In the genomic region with DNA sequence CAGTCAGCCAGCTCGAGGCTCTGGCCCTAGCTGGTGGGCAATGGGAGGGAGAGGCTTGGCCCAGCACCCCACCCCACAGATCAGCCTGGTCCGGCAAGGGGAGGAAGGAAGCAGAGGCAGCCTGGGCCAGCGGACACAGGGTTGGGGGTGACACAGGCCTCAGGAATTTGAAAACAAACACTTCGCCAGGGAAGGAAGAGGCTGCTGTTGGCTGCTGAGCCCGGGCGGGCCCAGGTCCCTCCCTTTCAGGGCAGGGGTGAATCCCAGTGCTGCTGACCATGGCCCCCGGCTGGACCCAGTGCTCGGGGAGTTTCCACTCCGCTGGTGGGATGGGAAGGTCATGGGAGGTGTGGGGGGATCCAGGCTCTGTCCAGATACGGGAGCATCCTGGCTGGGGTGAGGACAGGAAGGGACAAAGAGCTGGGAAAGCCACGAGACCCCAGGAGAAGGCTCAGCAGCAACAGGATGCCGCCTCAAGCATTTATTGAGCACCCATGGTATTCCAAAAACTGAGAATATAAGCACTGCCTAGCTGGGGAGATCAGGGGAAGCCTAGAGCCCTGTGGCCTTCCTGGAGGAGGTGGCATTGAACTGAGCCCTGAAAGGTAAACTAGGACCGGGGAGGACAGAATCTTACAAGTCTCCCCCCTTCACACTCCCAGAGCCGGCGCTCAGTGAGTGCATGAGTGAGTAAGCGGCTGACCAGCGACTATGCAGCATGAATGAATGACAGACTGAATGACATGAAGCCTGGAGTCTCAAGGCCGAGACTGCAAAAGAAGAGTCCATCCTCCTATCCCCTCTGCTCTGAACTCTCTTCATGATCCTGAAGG, we compare ENCODE assay signal across 8 cellular contexts. TPM values are rescaled to one million over a fixed set of nuclear protein-coding genes. Genes with fewer than 3 reads are reported as not detected.
DNase-seq lines count a peak whose midpoint lies in the region; ATAC-seq and TF ChIP-seq lines count a peak whose summit lies in the region.

No MANE protein-coding gene starts in this region.

- peak overlapping the region; percentile 33 for H3K27ac ChIP-seq in ectodermal cell (ENCODE audit: insufficient read depth, low read depth, low read length, poor library complexity, severe bottlenecking)
- H3K27ac ChIP-seq in lung (ENCODE audit: low read depth in 1 of 2, low read length in 1 of 2) = peak overlapping the region; percentile 86 to 94
- H3K27ac ChIP-seq in urinary bladder (ENCODE audit: low read depth) = peak overlapping the region; percentile 87
- no peak overlapping the region for H3K27ac ChIP-seq in CD4-positive, alpha-beta T cell (ENCODE audit: low read depth, low read length)

- in situ Hi-C loops in GM13977 (cut with MboI; ENCODE audit: low pct_unique_long_range_greater_than_20kb, low sequenced_read_pairs, unreplicated experiment) = loop anchor here (25.0 kb wide), 1 partner anchor 395 kb away; no protein-coding TSS in a partner anchor

- ATAC-seq in lung (ENCODE audit: insufficient read depth, low FRiP score) = peak; percentile 86
- no peak for ATAC-seq in CD4-positive, alpha-beta T cell (ENCODE audit: poor library complexity)

- H3K4me1 Mint-ChIP-seq in CD4-positive, alpha-beta T cell (ENCODE audit: low read depth) = no peaks in the 10 kb centered on the region

- H3K9me3 Mint-ChIP-seq in CD4-positive, alpha-beta T cell = no peaks in the 10 kb centered on the region

- DNase-seq in LoVo (ENCODE audit: low spot score) = peak; percentile 90
- DNase-seq in lung (ENCODE audit: low spot score) = peak; percentile 87
- no peak for DNase-seq in NCI-H2081 treated with DMSO at 0.1 percent for 48 hours (lab: John Stamatoyannopoulos, UW)
- DNase-seq in CD4-positive, alpha-beta T cell = no peak
- DNase-seq in GM13977 (ENCODE audit: low spot score) = no peak
- DNase-seq in activated naive CD4-positive, alpha-beta T cell treated with Interleukin-2 at 50 U/mL for 16 hours = no peak

- WGBS in ectodermal cell, 2 experiments = 63% methylated on average over 18 of the region's 18 CpGs
- 40 to 67% methylated on average over 17 to 18 of the region's 18 CpGs for WGBS in lung, 2 donors
- WGBS in urinary bladder = 39% methylated on average over 18 of the region's 18 CpGs

- H3K4me3 Mint-ChIP-seq in CD4-positive, alpha-beta T cell = no peak overlapping the region

- no peaks in the 10 kb centered on the region for H3K36me3 Mint-ChIP-seq in CD4-positive, alpha-beta T cell (ENCODE audit: low read depth)

- POLR2A ChIA-PET in CD4-positive, alpha-beta T cell (lab: Charles Lee) = no interaction called here

- CTCF ChIA-PET in CD4-positive, alpha-beta T cell (lab: Charles Lee) = interaction anchor here (1.2 kb wide), 1 partner anchor 103 kb away, joined by 4 read pairs; no protein-coding TSS in a partner anchor

- H3K4me1 ChIP-seq in ectodermal cell (ENCODE audit: control insufficient read depth, insufficient read depth, low read length) (peaks cover 4% of the 10 kb centered on the region), lung (ENCODE audit: control insufficient read depth in 2 of 2, insufficient read depth in 2 of 2, low read length in 2 of 2) (peaks cover 0 to 13% of the 10 kb centered on the region in 2 donors), urinary bladder (ENCODE audit: insufficient read depth) (no peaks in the 10 kb centered on the region)

- H3K9me3 ChIP-seq in ectodermal cell (ENCODE audit: control insufficient read depth, low read length) (no peaks in the 10 kb centered on the region), lung (ENCODE audit: control insufficient read depth in 2 of 2, insufficient read depth in 1 of 2, low read length in 1 of 2) (no peaks in the 10 kb centered on the region)
- no peaks in the 10 kb centered on the region for H3K9me3 ChIP-seq in CD4-positive, alpha-beta T cell (ENCODE audit: control insufficient read depth, low read length)

- intact Hi-C loops in CD4-positive, alpha-beta T cell (cut with DNase I, micrococcal nuclease) = loop anchor here (5.0 to 10.0 kb wide), 2 partner anchors 60 to 387 kb away; no protein-coding TSS in a partner anchor

- no peak overlapping the region for H3K4me3 ChIP-seq in ectodermal cell (ENCODE audit: insufficient read depth, low read depth, low read length)
- no peak overlapping the region for H3K4me3 ChIP-seq in lung
- H3K4me3 ChIP-seq in urinary bladder (ENCODE audit: low read depth, low read length) = no peak overlapping the region

- H3K27me3 ChIP-seq in ectodermal cell (ENCODE audit: control insufficient read depth, insufficient read depth, low read length, poor library complexity, severe bottlenecking) (no peaks in the 10 kb centered on the region), lung (ENCODE audit: control insufficient read depth, insufficient read depth) (no peaks in the 10 kb centered on the region)
- no peaks in the 10 kb centered on the region for H3K27me3 ChIP-seq in CD4-positive, alpha-beta T cell (ENCODE audit: control insufficient read depth, insufficient read depth, low read length)

- no peaks in the 10 kb centered on the region for H3K36me3 ChIP-seq in ectodermal cell (ENCODE audit: control insufficient read depth, insufficient read depth, low read length)
- H3K36me3 ChIP-seq in lung (ENCODE audit: control insufficient read depth in 2 of 2, insufficient read depth in 2 of 2, low read length in 2 of 2) = no peaks in the 10 kb centered on the region
- H3K36me3 ChIP-seq in urinary bladder (ENCODE audit: insufficient read depth) = no peaks in the 10 kb centered on the region

- H3K27me3 Mint-ChIP-seq in CD4-positive, alpha-beta T cell = no peaks in the 10 kb centered on the region

- H3K27ac Mint-ChIP-seq in CD4-positive, alpha-beta T cell = no peak overlapping the region

- TF ChIP-seq CTCF in lung (IDR thresholded peaks at IDR 0.05; ENCODE audit: control extremely low read depth, extremely low read depth) = no peak
- no peak for TF ChIP-seq CTCF in CD4-positive, alpha-beta T cell (IDR thresholded peaks at IDR 0.05)
- no peak for TF ChIP-seq CTCF in GM13977 (IDR thresholded peaks at IDR 0.05; ENCODE audit: extremely low read depth, insufficient read depth, missing control alignments)

RNA-seq across cellular contexts. Expression of gene EPHA2, which starts 26.2 kb away (rescaled TPM):
- polyA plus RNA-seq in ectodermal cell (2013, experiment 1 of 4) = 28.0 TPM
- polyA plus RNA-seq in ectodermal cell (2013, experiment 2 of 4) = 24.0 TPM
- polyA plus RNA-seq in ectodermal cell (2013, experiment 3 of 4) = 17.4 TPM
- 17.6 TPM for polyA plus RNA-seq in ectodermal cell (2013, experiment 4 of 4)
- total RNA-seq in lung (10 to 100 TPM; 21.3 to 35.6 TPM), urinary bladder (11.3 TPM)
- polyA plus RNA-seq in lung (10 to 100 TPM; 17.5 to 19.8 TPM), urinary bladder (16.2 TPM)
- total RNA-seq in CD4-positive, alpha-beta T cell = under 1 TPM in 1 of 2 experiments, not detected in 1; 0.22 TPM

RNA-seq across cellular contexts. Expression of gene ARHGEF19, which starts 30.3 kb away (rescaled TPM):
- 19.8 TPM for polyA plus RNA-seq in ectodermal cell (2013, experiment 1 of 4)
- 22.4 TPM for polyA plus RNA-seq in ectodermal cell (2013, experiment 2 of 4)
- 14.9 TPM for polyA plus RNA-seq in ectodermal cell (2013, experiment 3 of 4)
- 15.8 TPM for polyA plus RNA-seq in ectodermal cell (2013, experiment 4 of 4)
- total RNA-seq in lung (10 to 100 TPM; 17.1 to 17.3 TPM), urinary bladder (6.9 TPM)
- polyA plus RNA-seq in lung (10 to 100 TPM in 1 of 2 donors, 1 to 10 TPM in 1; 9.5 to 12.5 TPM), urinary bladder (15.2 TPM)
- total RNA-seq in CD4-positive, alpha-beta T cell = 1 to 10 TPM; 3.8 to 5.8 TPM

RNA-seq across cellular contexts. Expression of gene CPLANE2, which starts 54.9 kb away (rescaled TPM):
- polyA plus RNA-seq in ectodermal cell (2013, experiment 1 of 4) = 10.1 TPM
- 8.9 TPM for polyA plus RNA-seq in ectodermal cell (2013, experiment 2 of 4)
- polyA plus RNA-seq in ectodermal cell (2013, experiment 3 of 4) = 8.2 TPM
- 7.6 TPM for polyA plus RNA-seq in ectodermal cell (2013, experiment 4 of 4)
- 10 to 100 TPM in 1 of 2 donors, 1 to 10 TPM in 1; 4.5 to 13.7 TPM for total RNA-seq in lung
- 1 to 10 TPM; 5.3 to 5.9 TPM for polyA plus RNA-seq in lung
- total RNA-seq in urinary bladder = 3.2 TPM
- polyA plus RNA-seq in urinary bladder = 8.5 TPM
- 1 to 10 TPM; 5.3 to 8.4 TPM for total RNA-seq in CD4-positive, alpha-beta T cell

Comparison
In these comparisons a context has a peak if more than half of its experiments do, and no peak if none do; other contexts are left out.
1. DNase-seq: peak in LoVo (single experiment) and lung (single experiment); none in NCI-H2081 treated with DMSO at 0.1 percent for 48 hours (single experiment), CD4-positive, alpha-beta T cell (0 of 10), GM13977 (single experiment) and activated naive CD4-positive, alpha-beta T cell treated with Interleukin-2 at 50 U/mL for 16 hours (single experiment).